In the genomic region with DNA sequence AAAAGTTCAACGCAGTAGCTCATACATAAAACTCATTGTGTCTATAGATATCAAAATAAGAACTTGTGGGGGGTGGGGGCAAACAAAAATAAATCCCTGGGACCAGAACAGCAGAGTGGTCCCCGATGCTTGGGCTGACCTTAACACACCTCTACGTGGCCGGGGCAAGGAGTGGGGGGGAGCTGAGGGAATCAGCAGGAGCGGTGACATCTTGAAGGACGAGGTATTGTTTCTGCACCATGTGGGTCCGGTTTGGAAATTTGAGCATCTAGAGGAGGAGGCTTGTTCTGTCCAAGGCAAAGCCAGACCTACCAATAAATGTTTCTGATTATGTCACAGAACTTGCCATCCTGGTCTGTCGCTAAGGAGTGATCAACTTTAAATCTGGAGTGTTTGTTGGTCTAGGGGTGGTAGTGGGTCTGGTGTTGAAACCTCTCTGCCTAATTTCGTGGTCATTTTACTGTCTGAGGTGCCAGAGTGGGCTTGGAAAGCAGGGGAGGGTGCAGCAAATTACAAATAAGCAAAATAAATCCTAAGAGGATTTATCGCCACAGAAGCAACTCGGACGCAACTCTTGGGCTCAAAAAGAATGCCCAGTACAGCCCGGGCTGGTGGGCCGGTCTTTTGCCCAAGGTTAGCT, we compare ENCODE assay signal across 8 cellular contexts. TPM values are rescaled to one million over a fixed set of nuclear protein-coding genes. Genes with fewer than 3 reads are reported as not detected.
DNase-seq lines count a peak whose midpoint lies in the region; ATAC-seq and TF ChIP-seq lines count a peak whose summit lies in the region.

No MANE protein-coding gene starts in this region.

- H3K27me3 Mint-ChIP-seq in activated CD8-positive, alpha-beta T cell treated with anti-CD3 and anti-CD28 coated beads for 36 hours, result peaks cover 9% of the 10 kb centered on the region
- H3K27me3 Mint-ChIP-seq in stimulated activated naive CD8-positive, alpha-beta T cell treated with anti-CD3 and anti-CD28 coated beads, Interleukin-15, amount 100 ng/mL, for 72 hours, result peaks cover 30% of the 10 kb centered on the region

- whole genome bisulfite sequencing in iPS DF 6.9 (ENCODE audit: insufficient coverage, insufficient read length), result no CpG with 5 or more reads among the region's 14 CpGs

- CTCF ChIA-PET in activated CD8-positive, alpha-beta T cell treated with anti-CD3 and anti-CD28 coated beads for 36 hours (lab: Charles Lee), result interaction anchor here (0.9 kb wide), 2 partner anchors 9 to 15 kb away, joined by 3 read pairs; no protein-coding TSS in a partner anchor

- intact Hi-C loops in activated CD8-positive, alpha-beta T cell treated with anti-CD3 and anti-CD28 coated beads for 36 hours (cut with micrococcal nuclease), result loop anchor here (5.0 kb wide), 2 partner anchors 75 to 430 kb away; a partner anchor contains a TSS

- H3K9me3 Mint-ChIP-seq in activated CD8-positive, alpha-beta T cell treated with anti-CD3 and anti-CD28 coated beads for 36 hours, result no peaks in the 10 kb centered on the region
- no peaks in the 10 kb centered on the region for H3K9me3 Mint-ChIP-seq in stimulated activated naive CD8-positive, alpha-beta T cell treated with anti-CD3 and anti-CD28 coated beads, Interleukin-15, amount 100 ng/mL, for 72 hours

- POLR2A ChIA-PET in activated CD8-positive, alpha-beta T cell treated with anti-CD3 and anti-CD28 coated beads for 36 hours (lab: Charles Lee), result interaction anchor here (1.4 to 1.5 kb wide), 2 partner anchors 19 to 42 kb away, joined by 3 read pairs; no protein-coding TSS in a partner anchor

- H3K4me3 Mint-ChIP-seq in activated CD8-positive, alpha-beta T cell treated with anti-CD3 and anti-CD28 coated beads for 36 hours, result peak overlapping the region; percentile 62
- H3K4me3 Mint-ChIP-seq in stimulated activated naive CD8-positive, alpha-beta T cell treated with anti-CD3 and anti-CD28 coated beads, Interleukin-15, amount 100 ng/mL, for 72 hours, result peak overlapping the region; percentile 81 to 85

- H3K27ac Mint-ChIP-seq in activated CD8-positive, alpha-beta T cell treated with anti-CD3 and anti-CD28 coated beads for 36 hours, result no peak overlapping the region
- H3K27ac Mint-ChIP-seq in stimulated activated naive CD8-positive, alpha-beta T cell treated with anti-CD3 and anti-CD28 coated beads, Interleukin-15, amount 100 ng/mL, for 72 hours, result peak overlapping the region; percentile 83 to 93

- H3K4me3 ChIP-seq in iPS DF 6.9 (ENCODE audit: low read length), result peak overlapping the region; percentile 64; the same call in 1 of the 2 replicates

- no peaks in the 10 kb centered on the region for H3K36me3 ChIP-seq in iPS DF 6.9 (ENCODE audit: control insufficient read depth, insufficient read depth, low read length)

- no peaks in the 10 kb centered on the region for H3K9me3 ChIP-seq in iPS DF 6.9 (ENCODE audit: control insufficient read depth, insufficient read depth, low read length)

- H3K36me3 Mint-ChIP-seq in activated CD8-positive, alpha-beta T cell treated with anti-CD3 and anti-CD28 coated beads for 36 hours (ENCODE audit: low read depth), result peaks cover 2% of the 10 kb centered on the region

- no peaks in the 10 kb centered on the region for H3K4me1 ChIP-seq in iPS DF 6.9 (ENCODE audit: control insufficient read depth, insufficient read depth, low read length)

- peaks cover 43% of the 10 kb centered on the region for H3K4me1 Mint-ChIP-seq in activated CD8-positive, alpha-beta T cell treated with anti-CD3 and anti-CD28 coated beads for 36 hours (ENCODE audit: low read depth)
- peaks cover 47% of the 10 kb centered on the region for H3K4me1 Mint-ChIP-seq in stimulated activated naive CD8-positive, alpha-beta T cell treated with anti-CD3 and anti-CD28 coated beads, Interleukin-15, amount 100 ng/mL, for 72 hours

- H3K27me3 ChIP-seq in iPS DF 6.9 (ENCODE audit: control insufficient read depth, insufficient read depth, low read length), result no peaks in the 10 kb centered on the region; the same call in 1 of the 2 replicates

- H3K27ac ChIP-seq in iPS DF 6.9 (ENCODE audit: low read length), result no peak overlapping the region

- DNase-seq in DMS 273 (lab: John Stamatoyannopoulos, UW; ENCODE audit: unreplicated experiment) (peak; percentile 25), DMS 273 treated with DMSO at 0.1 percent for 48 hours (lab: John Stamatoyannopoulos, UW) (no peak), iPS DF 6.9 (ENCODE audit: low read depth, low spot score) (no peak), OCI-M2 (lab: John Stamatoyannopoulos, UW; ENCODE audit: unreplicated experiment) (no peak), NCI-H1092 (lab: John Stamatoyannopoulos, UW) (no peak), GF-D8 (lab: John Stamatoyannopoulos, UW) (no peak)
- DNase-seq in activated CD8-positive, alpha-beta T cell treated with anti-CD3 and anti-CD28 coated beads for 36 hours, result no peak
- no peak for DNase-seq in stimulated activated naive CD8-positive, alpha-beta T cell treated with anti-CD3 and anti-CD28 coated beads, Interleukin-15, amount 100 ng/mL, for 72 hours

- no peak for TF ChIP-seq CTCF in activated CD8-positive, alpha-beta T cell treated with anti-CD3 and anti-CD28 coated beads for 36 hours (IDR thresholded peaks at IDR 0.05)

- no peak for ATAC-seq in activated CD8-positive, alpha-beta T cell treated with anti-CD3 and anti-CD28 coated beads for 36 hours
- ATAC-seq in stimulated activated naive CD8-positive, alpha-beta T cell treated with anti-CD3 and anti-CD28 coated beads, Interleukin-15, amount 100 ng/mL, for 72 hours, result no peak

RNA-seq across cellular contexts. Expression of a gene that starts 0.8 kb away (rescaled TPM):
- 10 to 100 TPM; 13.7 to 14.8 TPM for total RNA-seq in activated CD8-positive, alpha-beta T cell treated with anti-CD3 and anti-CD28 coated beads for 36 hours
